16 cellular contexts compared by ENCODE assay signal in genomic region chr2:6921321-6921922, GRCh38. TPM values are rescaled to one million over a fixed set of nuclear protein-coding genes. Genes with fewer than 3 reads are reported as not detected.
DNase-seq lines count a peak whose midpoint lies in the region; ATAC-seq, FAIRE-seq and TF ChIP-seq lines count a peak whose summit lies in the region.
"Had no signal": no experiment of that assay in that cellular context is flagged by ENCODE, and none has a peak within 500 bp of the region (broad histone marks: within the 10 kb centered on the region; RNA-seq: fewer than 3 reads in every experiment).

No MANE protein-coding gene starts in this region.

- POLR2A ChIA-PET in activated CD8-positive, alpha-beta T cell treated with anti-CD3 and anti-CD28 coated beads, Interleukin-2, amount 10 ng/mL, durations not matched to agents 7 days and 5 days (lab: Charles Lee) = interaction anchor here (1.0 to 4.8 kb wide), 4 partner anchors 12 to 43 kb away, joined by 3 to 43 read pairs (median 14); partner anchors contain the start of gene RSAD2
- POLR2A ChIA-PET in activated CD8-positive, alpha-beta T cell treated with anti-CD3 and anti-CD28 coated beads for 36 hours (lab: Charles Lee) = interaction anchor here (0.7 to 5.5 kb wide), 6 partner anchors 7 to 179 kb away, joined by 3 to 44 read pairs (median 4); no protein-coding TSS in a partner anchor

- no peak for FAIRE-seq in kidney (lab: Jason Lieb, UNC)
- FAIRE-seq: A204.1, astrocyte had no signal

- H3K9me3 Mint-ChIP-seq in activated CD8-positive, alpha-beta T cell treated with anti-CD3 and anti-CD28 coated beads, Interleukin-2, amount 10 ng/mL, durations not matched to agents 7 days and 5 days (ENCODE audit: insufficient read depth) = peaks cover 8% of the 10 kb centered on the region
- H3K9me3 Mint-ChIP-seq in activated CD8-positive, alpha-beta T cell treated with anti-CD3 and anti-CD28 coated beads for 36 hours = no peaks in the 10 kb centered on the region
- H3K9me3 Mint-ChIP-seq in glutamatergic neuron (ENCODE audit: unreplicated experiment) = peaks cover 11% of the 10 kb centered on the region

- intact Hi-C loops in activated CD8-positive, alpha-beta T cell treated with anti-CD3 and anti-CD28 coated beads for 36 hours (cut with micrococcal nuclease) = no loop called here
- intact Hi-C loops in kidney (cut with DNase I) = no loop called here

- peaks cover 19 to 23% of the 10 kb centered on the region in 2 donors for H3K4me1 ChIP-seq in kidney (ENCODE audit: control insufficient read depth in 1 of 2, insufficient read depth in 1 of 2, low read depth in 1 of 2, low read length in 2 of 2)
- H3K4me1 ChIP-seq: Caco-2 had no signal

- CTCF ChIA-PET in activated CD8-positive, alpha-beta T cell treated with anti-CD3 and anti-CD28 coated beads, Interleukin-2, amount 10 ng/mL, durations not matched to agents 7 days and 5 days (lab: Charles Lee) = interaction anchor here (0.7 to 9.6 kb wide), 6 partner anchors 8 to 124 kb away, joined by 3 to 135 read pairs (median 5); partner anchors contain the start of gene RSAD2
- CTCF ChIA-PET in activated CD8-positive, alpha-beta T cell treated with anti-CD3 and anti-CD28 coated beads for 36 hours (lab: Charles Lee) = interaction anchor here (0.8 to 4.1 kb wide), 7 partner anchors 8 to 123 kb away, joined by 3 to 23 read pairs (median 3); no protein-coding TSS in a partner anchor

- no peak overlapping the region for H3K4me3 ChIP-seq in kidney (ENCODE audit: low read length in 2 of 2)
- H3K4me3 ChIP-seq: gastrocnemius medialis, upper lobe of right lung had no signal

- H3K36me3 Mint-ChIP-seq in activated CD8-positive, alpha-beta T cell treated with anti-CD3 and anti-CD28 coated beads, Interleukin-2, amount 10 ng/mL, durations not matched to agents 7 days and 5 days (ENCODE audit: low read depth) = peaks cover 72% of the 10 kb centered on the region
- H3K36me3 Mint-ChIP-seq in activated CD8-positive, alpha-beta T cell treated with anti-CD3 and anti-CD28 coated beads for 36 hours (ENCODE audit: low read depth) = peaks cover 20% of the 10 kb centered on the region
- peaks cover 5% of the 10 kb centered on the region for H3K36me3 Mint-ChIP-seq in glutamatergic neuron (ENCODE audit: unreplicated experiment)

- H3K9ac ChIP-seq in kidney (ENCODE audit: low read length in 2 of 2) = no peak overlapping the region

- no peaks in the 10 kb centered on the region for H3K27me3 Mint-ChIP-seq in activated CD8-positive, alpha-beta T cell treated with anti-CD3 and anti-CD28 coated beads, Interleukin-2, amount 10 ng/mL, durations not matched to agents 7 days and 5 days (ENCODE audit: low read depth)
- H3K27me3 Mint-ChIP-seq in activated CD8-positive, alpha-beta T cell treated with anti-CD3 and anti-CD28 coated beads for 36 hours = no peaks in the 10 kb centered on the region
- H3K27me3 Mint-ChIP-seq in glutamatergic neuron (ENCODE audit: unreplicated experiment) = peaks cover 3% of the 10 kb centered on the region

- no peak for DNase-seq in activated CD8-positive, alpha-beta T cell treated with anti-CD3 and anti-CD28 coated beads, Interleukin-2, amount 10 ng/mL, durations not matched to agents 7 days and 5 days
- no peak for DNase-seq in activated CD8-positive, alpha-beta T cell treated with anti-CD3 and anti-CD28 coated beads for 36 hours
- DNase-seq in glutamatergic neuron (no peak), pons (ENCODE audit: low spot score) (peak; percentile 19), kidney (no peak)
- DNase-seq: Caco-2; gastrocnemius medialis; Karpas-422; left colon; NCI-H1694 treated with DMSO at 0.1 percent for 48 hours; stimulated activated CD4-positive, alpha-beta T cell treated with anti-CD3 and anti-CD28 coated beads, Interleukin-12 subunit alpha, Interleukin-12 subunit beta, amount 100 ng/mL, for 4 hours; upper lobe of right lung had no signal

- no peak for TF ChIP-seq CTCF in activated CD8-positive, alpha-beta T cell treated with anti-CD3 and anti-CD28 coated beads for 36 hours (IDR thresholded peaks at IDR 0.05)
- TF ChIP-seq CTCF in glutamatergic neuron (IDR thresholded peaks at IDR 0.05; ENCODE audit: partially characterized antibody, unreplicated experiment) = no peak
- TF ChIP-seq CTCF in kidney (IDR thresholded peaks at IDR 0.05; ENCODE audit: borderline replicate concordance, extremely low read depth, insufficient read depth) = no peak

- H3K4me3 Mint-ChIP-seq in activated CD8-positive, alpha-beta T cell treated with anti-CD3 and anti-CD28 coated beads, Interleukin-2, amount 10 ng/mL, durations not matched to agents 7 days and 5 days = no peak overlapping the region
- H3K4me3 Mint-ChIP-seq in activated CD8-positive, alpha-beta T cell treated with anti-CD3 and anti-CD28 coated beads for 36 hours = no peak overlapping the region
- peak overlapping the region; percentile 43 for H3K4me3 Mint-ChIP-seq in glutamatergic neuron (ENCODE audit: unreplicated experiment)

- H3K27ac ChIP-seq in kidney (ENCODE audit: low read depth in 2 of 2, low read length in 2 of 2) = peak overlapping the region in 1 of 2 donors; percentile 65
- H3K27ac ChIP-seq: gastrocnemius medialis, neutrophil, upper lobe of right lung had no signal

- H3K9me3 ChIP-seq in kidney (ENCODE audit: control insufficient read depth in 1 of 2, low read length in 2 of 2) = no peaks in the 10 kb centered on the region
- H3K9me3 ChIP-seq: gastrocnemius medialis, neutrophil, upper lobe of right lung had no signal

- ATAC-seq in activated CD8-positive, alpha-beta T cell treated with anti-CD3 and anti-CD28 coated beads, Interleukin-2, amount 10 ng/mL, durations not matched to agents 7 days and 5 days = no peak
- no peak for ATAC-seq in activated CD8-positive, alpha-beta T cell treated with anti-CD3 and anti-CD28 coated beads for 36 hours
- ATAC-seq in HG02642 (IDR thresholded peaks at IDR 0.05; ENCODE audit: poor library complexity, unreplicated experiment) = no peak
- ATAC-seq: gastrocnemius medialis, left colon, upper lobe of right lung had no signal

- H3K4me1 Mint-ChIP-seq in activated CD8-positive, alpha-beta T cell treated with anti-CD3 and anti-CD28 coated beads, Interleukin-2, amount 10 ng/mL, durations not matched to agents 7 days and 5 days (ENCODE audit: low read depth) = peaks cover 81% of the 10 kb centered on the region
- H3K4me1 Mint-ChIP-seq in activated CD8-positive, alpha-beta T cell treated with anti-CD3 and anti-CD28 coated beads for 36 hours (ENCODE audit: low read depth) = peaks cover 64% of the 10 kb centered on the region
- peaks cover 40% of the 10 kb centered on the region for H3K4me1 Mint-ChIP-seq in glutamatergic neuron (ENCODE audit: low read depth, unreplicated experiment)

- H3K36me3 ChIP-seq in kidney (ENCODE audit: control insufficient read depth in 1 of 2, insufficient read depth in 2 of 2, low read length in 2 of 2) = no peaks in the 10 kb centered on the region
- H3K36me3 ChIP-seq: gastrocnemius medialis, neutrophil, upper lobe of right lung had no signal

- peak overlapping the region; percentile 4 for H3K27ac Mint-ChIP-seq in activated CD8-positive, alpha-beta T cell treated with anti-CD3 and anti-CD28 coated beads, Interleukin-2, amount 10 ng/mL, durations not matched to agents 7 days and 5 days
- H3K27ac Mint-ChIP-seq in activated CD8-positive, alpha-beta T cell treated with anti-CD3 and anti-CD28 coated beads for 36 hours = no peak overlapping the region
- H3K27ac Mint-ChIP-seq in glutamatergic neuron (ENCODE audit: unreplicated experiment) = peak overlapping the region; percentile 43

RNA-seq across cellular contexts. Expression of gene RNF144A, which starts 4.2 kb away (rescaled TPM):
- 10 to 100 TPM; 76.9 to 87.0 TPM for total RNA-seq in activated CD8-positive, alpha-beta T cell treated with anti-CD3 and anti-CD28 coated beads, Interleukin-2, amount 10 ng/mL, durations not matched to agents 7 days and 5 days
- total RNA-seq in activated CD8-positive, alpha-beta T cell treated with anti-CD3 and anti-CD28 coated beads for 36 hours = 10 to 100 TPM; 32.6 to 36.5 TPM
- 40.2 TPM for total RNA-seq in glutamatergic neuron (ENCODE audit: unreplicated experiment)
- 12.3 TPM for total RNA-seq in kidney
- 4.2 TPM for polyA plus RNA-seq in kidney (ENCODE audit: insufficient read depth, low read depth, low replicate concordance)

RNA-seq across cellular contexts. Expression of gene RSAD2, which starts 43.8 kb away (rescaled TPM):
- total RNA-seq in activated CD8-positive, alpha-beta T cell treated with anti-CD3 and anti-CD28 coated beads, Interleukin-2, amount 10 ng/mL, durations not matched to agents 7 days and 5 days = 10 to 100 TPM; 72.4 to 74.5 TPM
- 1 to 10 TPM; 2.8 to 3.7 TPM for total RNA-seq in activated CD8-positive, alpha-beta T cell treated with anti-CD3 and anti-CD28 coated beads for 36 hours
- total RNA-seq in glutamatergic neuron (ENCODE audit: unreplicated experiment) (not detected), kidney (4.5 TPM)
- polyA plus RNA-seq in kidney (ENCODE audit: insufficient read depth, low read depth, low replicate concordance) = 4.3 TPM

RNA-seq across cellular contexts. Expression of gene CMPK2, which starts 55.7 kb away (rescaled TPM):
- 10 to 100 TPM; 84.0 to 90.8 TPM for total RNA-seq in activated CD8-positive, alpha-beta T cell treated with anti-CD3 and anti-CD28 coated beads, Interleukin-2, amount 10 ng/mL, durations not matched to agents 7 days and 5 days
- total RNA-seq in activated CD8-positive, alpha-beta T cell treated with anti-CD3 and anti-CD28 coated beads for 36 hours = 1 to 10 TPM; 3.2 to 4.5 TPM
- total RNA-seq in glutamatergic neuron (ENCODE audit: unreplicated experiment) (0.81 TPM), kidney (4.5 TPM)
- 2.8 TPM for polyA plus RNA-seq in kidney (ENCODE audit: insufficient read depth, low read depth, low replicate concordance)

Comparison
In these comparisons a context has a peak if more than half of its experiments do, and no peak if none do; other contexts are left out.
1. RNA of gene RSAD2, which starts 43.8 kb away (total RNA-seq): 72.4 to 74.5 TPM in activated CD8-positive, alpha-beta T cell treated with anti-CD3 and anti-CD28 coated beads, Interleukin-2, amount 10 ng/mL, durations not matched to agents 7 days and 5 days; 4.5 TPM in kidney (single experiment), 2.8 to 3.7 TPM in activated CD8-positive, alpha-beta T cell treated with anti-CD3 and anti-CD28 coated beads for 36 hours and not detected in glutamatergic neuron (single experiment); every median in the first group is over 10 times any median in the second.
2. RNA of gene CMPK2, which starts 55.7 kb away (total RNA-seq): 84.0 to 90.8 TPM in activated CD8-positive, alpha-beta T cell treated with anti-CD3 and anti-CD28 coated beads, Interleukin-2, amount 10 ng/mL, durations not matched to agents 7 days and 5 days; 4.5 TPM in kidney (single experiment), 3.2 to 4.5 TPM in activated CD8-positive, alpha-beta T cell treated with anti-CD3 and anti-CD28 coated beads for 36 hours and 0.81 TPM in glutamatergic neuron (single experiment); every median in the first group is over 10 times any median in the second.